Comparison of ENCODE assay signal across 8 cellular contexts in the genomic region with DNA sequence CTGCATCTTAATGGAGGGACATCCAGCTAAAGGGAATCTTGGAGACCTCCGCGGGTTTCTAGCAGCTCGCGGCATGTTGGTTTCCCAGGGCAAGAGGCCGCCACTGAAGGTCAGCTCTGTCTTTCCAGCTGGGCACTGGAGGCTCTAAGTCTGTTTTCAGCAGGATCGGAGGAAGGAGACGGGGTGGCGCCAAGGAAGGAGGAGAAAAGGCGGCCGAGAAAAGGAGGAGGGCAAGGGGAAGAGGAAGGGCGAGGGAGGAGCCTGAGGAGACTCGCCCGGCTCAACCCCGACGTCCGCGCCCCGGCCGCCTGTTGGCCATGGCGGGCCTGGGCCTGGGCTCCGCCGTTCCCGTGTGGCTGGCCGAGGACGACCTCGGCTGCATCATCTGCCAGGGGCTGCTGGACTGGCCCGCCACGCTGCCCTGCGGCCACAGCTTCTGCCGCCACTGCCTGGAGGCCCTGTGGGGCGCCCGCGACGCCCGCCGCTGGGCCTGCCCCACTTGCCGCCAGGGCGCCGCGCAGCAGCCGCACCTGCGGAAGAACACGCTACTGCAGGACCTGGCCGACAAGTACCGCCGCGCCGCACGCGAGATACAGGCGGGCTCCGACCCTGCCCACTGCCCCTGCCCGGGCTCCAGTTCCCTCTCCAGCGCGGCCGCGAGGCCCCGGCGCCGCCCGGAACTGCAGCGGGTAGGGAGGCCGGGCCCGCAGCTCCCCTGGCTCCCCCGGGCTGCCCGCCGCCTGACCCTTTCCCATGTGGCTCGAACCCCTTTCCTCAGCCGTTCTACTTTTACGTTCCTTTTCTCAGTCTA. TPM values are rescaled to one million over a fixed set of nuclear protein-coding genes. Genes with fewer than 3 reads are reported as not detected.
DNase-seq lines count a peak whose midpoint lies in the region; ATAC-seq, FAIRE-seq and TF ChIP-seq lines count a peak whose summit lies in the region.

A gene with protein sequence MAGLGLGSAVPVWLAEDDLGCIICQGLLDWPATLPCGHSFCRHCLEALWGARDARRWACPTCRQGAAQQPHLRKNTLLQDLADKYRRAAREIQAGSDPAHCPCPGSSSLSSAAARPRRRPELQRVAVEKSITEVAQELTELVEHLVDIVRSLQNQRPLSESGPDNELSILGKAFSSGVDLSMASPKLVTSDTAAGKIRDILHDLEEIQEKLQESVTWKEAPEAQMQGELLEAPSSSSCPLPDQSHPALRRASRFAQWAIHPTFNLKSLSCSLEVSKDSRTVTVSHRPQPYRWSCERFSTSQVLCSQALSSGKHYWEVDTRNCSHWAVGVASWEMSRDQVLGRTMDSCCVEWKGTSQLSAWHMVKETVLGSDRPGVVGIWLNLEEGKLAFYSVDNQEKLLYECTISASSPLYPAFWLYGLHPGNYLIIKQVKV (plus strand): TSS at position 283 of the 811 bp plus-strand sequence. CDS start 35 bp downstream, at position 318.

- H3K36me3 ChIP-seq in HepG2 (replicated peaks in 1 of 2; ENCODE audit: control insufficient read depth in 1 of 2, insufficient read depth in 2 of 2, low read length in 2 of 2), result no peaks in the 10 kb centered on the region

- H3K9ac ChIP-seq in HepG2 (ENCODE audit: insufficient read depth, low read depth, low read length), result no peak within 1 kb of the TSS

- peak; percentile 71 for ATAC-seq in HG02642 (IDR thresholded peaks at IDR 0.05; ENCODE audit: poor library complexity, unreplicated experiment)
- ATAC-seq in HepG2, result no peak

- CTCF ChIA-PET in HepG2 (lab: Yijun Ruan, JAX; ENCODE audit: low intra/inter-chr PET ratio, low total read pairs), result no interaction called here

- H3K4me2 ChIP-seq in HepG2 (ENCODE audit: low read depth, low read length), result peak within 1 kb of the TSS; percentile 27; the same call in 1 of the 2 replicates

- DNase-seq in GM12865 (ENCODE audit: low read depth), result peak; percentile 90
- DNase-seq in NCI-H2196 (lab: John Stamatoyannopoulos, UW; ENCODE audit: unreplicated experiment), result peak; percentile 40
- DNase-seq in activated CD4-positive, alpha-beta T cell treated with anti-CD3 and anti-CD28 coated beads, Interleukin-2, amount 50 U/mL, for 1 hour, result peak; percentile 54
- peak; percentile 79 for DNase-seq in dermis blood vessel endothelial cell
- DNase-seq in HepG2 (ENCODE audit: low spot score), result no peak
- peak; percentile 50 to 51 for DNase-seq in stimulated activated CD4-positive, alpha-beta T cell treated with anti-CD3 and anti-CD28 coated beads, Interleukin-2, amount 100 ng/mL, for 48 hours
- DNase-seq in SHP77 (lab: John Stamatoyannopoulos, UW), result no peak

- H3K9me3 ChIP-seq in HepG2 (ENCODE audit: low read length), result no peaks in the 10 kb centered on the region

- POLR2A ChIA-PET in HepG2 (lab: Yijun Ruan, JAX), result no interaction called here

- intact Hi-C loops in HepG2 (cut with micrococcal nuclease; ENCODE audit: unreplicated experiment), result no loop called here

- no peak within 1 kb of the TSS for H3K27ac ChIP-seq in HepG2 (ENCODE audit: extremely low read length, insufficient read depth, low read length)

- H3K4me1 ChIP-seq in HepG2 (ENCODE audit: insufficient read depth, low read length), result peaks cover 12% of the 10 kb centered on the region; the same call in 1 of the 2 replicates

- no peak for TF ChIP-seq POLR2A in HepG2 (IDR thresholded peaks at IDR 0.05; ENCODE audit: insufficient read depth in 1 of 2, low read depth in 2 of 2, low read length in 2 of 2)

- H3K4me3 ChIP-seq in GM12865 (ENCODE audit: low read depth, low read length) (peak within 1 kb of the TSS; percentile 79), HepG2 (replicated peaks in 1 of 3; ENCODE audit: insufficient read depth in 1 of 3, low read depth in 2 of 3, low read length in 3 of 3) (no peak within 1 kb of the TSS)

- no peaks in the 10 kb centered on the region for H4K20me1 ChIP-seq in HepG2 (ENCODE audit: insufficient read depth, low read length)

- 94% methylated on average over 54 of the region's 70 CpGs for WGBS in HepG2 (ENCODE audit: low lambda C conversion rate)

- TF ChIP-seq RAD21 in HepG2 (CRISPR knock-in tag; IDR thresholded peaks at IDR 0.05), result no peak

- TF ChIP-seq CTCF in GM12865 (IDR thresholded peaks at IDR 0.05; ENCODE audit: insufficient read depth, low read depth, low read length, missing control alignments) (peak; percentile 17), HepG2 (CRISPR knock-in tag; IDR thresholded peaks at IDR 0.05) (no peak)

- no peak for FAIRE-seq in HepG2 (lab: Jason Lieb, UNC)

- no peaks in the 10 kb centered on the region for H3K79me2 ChIP-seq in HepG2 (ENCODE audit: insufficient read depth, low read length)

- no TSS peak for BruUV-seq in HepG2 (replicated peaks; lab: Mats Ljungman, UMichigan)

- H3K27me3 ChIP-seq in HepG2 (ENCODE audit: control insufficient read depth in 1 of 2, insufficient read depth in 2 of 2, low read length in 2 of 2), result no peaks in the 10 kb centered on the region; a peak in 1 of 5 replicates

- no peak within 1 kb of the TSS for H2AFZ ChIP-seq in HepG2 (ENCODE audit: low read length)

- in situ Hi-C loops in HepG2 (cut with HindIII; ENCODE audit: extremely low pct_ligation_motif_present, low pct_unique_long_range_greater_than_20kb), result no loop called here

- TF ChIP-seq EP300 in HepG2 (IDR thresholded peaks at IDR 0.05; ENCODE audit: low read depth in 2 of 2, low read length in 2 of 2) (no peak), HepG2 (CRISPR knock-in tag; IDR thresholded peaks at IDR 0.05; ENCODE audit: borderline replicate concordance) (no peak)

TF ChIP-seq in HepG2, 621 proteins besides CTCF, POLR2A, EP300 and RAD21:
- no peak for TF ChIP-seq SIN3A (IDR thresholded peaks at IDR 0.05; ENCODE audit: borderline replicate concordance, low read depth, low read length)
- no peak for TF ChIP-seq ZNF383 (CRISPR knock-in tag; IDR thresholded peaks at IDR 0.05; ENCODE audit: borderline replicate concordance)
- TF ChIP-seq MEIS1 (CRISPR knock-in tag; IDR thresholded peaks at IDR 0.05; ENCODE audit: borderline replicate concordance), result no peak
- no peak for TF ChIP-seq PHF8 (CRISPR knock-in tag; IDR thresholded peaks at IDR 0.05)
- no peak for TF ChIP-seq ZNF775 (CRISPR knock-in tag; IDR thresholded peaks at IDR 0.05; ENCODE audit: borderline replicate concordance)
- TF ChIP-seq ZNF496 (CRISPR knock-in tag; IDR thresholded peaks at IDR 0.05; ENCODE audit: insufficient replicate concordance), result no peak
- no peak for TF ChIP-seq KLF6 (CRISPR knock-in tag; IDR thresholded peaks at IDR 0.05)
- TF ChIP-seq, protein P1, sequence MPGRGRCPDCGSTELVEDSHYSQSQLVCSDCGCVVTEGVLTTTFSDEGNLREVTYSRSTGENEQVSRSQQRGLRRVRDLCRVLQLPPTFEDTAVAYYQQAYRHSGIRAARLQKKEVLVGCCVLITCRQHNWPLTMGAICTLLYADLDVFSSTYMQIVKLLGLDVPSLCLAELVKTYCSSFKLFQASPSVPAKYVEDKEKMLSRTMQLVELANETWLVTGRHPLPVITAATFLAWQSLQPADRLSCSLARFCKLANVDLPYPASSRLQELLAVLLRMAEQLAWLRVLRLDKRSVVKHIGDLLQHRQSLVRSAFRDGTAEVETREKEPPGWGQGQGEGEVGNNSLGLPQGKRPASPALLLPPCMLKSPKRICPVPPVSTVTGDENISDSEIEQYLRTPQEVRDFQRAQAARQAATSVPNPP (CRISPR knock-in tag; IDR thresholded peaks at IDR 0.05), result no peak
- TF ChIP-seq AGO2 (optimal IDR thresholded peaks at IDR 0.05; ENCODE audit: low read depth, low read length), result no peak

RNA-seq across cellular contexts. Expression of the gene that starts here (rescaled TPM):
- 4.1 and 5.6 TPM in 2 replicates for total RNA-seq in dermis blood vessel endothelial cell
- not detected in 2 replicates for total RNA-seq in HepG2 (2016; rRNA removed; fragmentation: Illumina TruSeq; extraction: Trizol)
- not detected in 2 replicates for total RNA-seq in HepG2 (2016; cell fraction: cytosol; rRNA removed; fragmentation: Illumina TruSeq; extraction: Trizol; ENCODE audit: low read depth)
- total RNA-seq in HepG2 (2016; cell fraction: insoluble cytoplasmic fraction; rRNA removed; fragmentation: Illumina TruSeq; extraction: Trizol), result not detected in 2 replicates
- total RNA-seq in HepG2 (2016; cell fraction: membrane; rRNA removed; fragmentation: Illumina TruSeq; extraction: Trizol), result not detected in 2 replicates
- total RNA-seq in HepG2 (2016; cell fraction: nucleus; rRNA removed; fragmentation: Illumina TruSeq; extraction: Trizol), result not detected in 2 replicates
- not detected in 2 replicates for polyA plus RNA-seq in HepG2 (2011; rRNA removed)
- polyA plus RNA-seq in HepG2 (2011; cell fraction: cytosol; rRNA removed), result not detected in 2 replicates
- not detected in 2 replicates for polyA plus RNA-seq in HepG2 (2011; cell fraction: nucleus; rRNA removed)
- not detected in 2 replicates for polyA plus RNA-seq in HepG2 (2012)
- not detected in 2 replicates for polyA plus RNA-seq in HepG2 (2016; cell fraction: cytosol; fragmentation: Illumina TruSeq; extraction: Trizol; ENCODE audit: low read depth)
- polyA plus RNA-seq in HepG2 (2016; cell fraction: insoluble cytoplasmic fraction; fragmentation: Illumina TruSeq; extraction: Trizol; ENCODE audit: low read depth), result not detected in 2 replicates
- polyA plus RNA-seq in HepG2 (2016; cell fraction: membrane; fragmentation: Illumina TruSeq; extraction: Trizol; ENCODE audit: low read depth), result not detected in 2 replicates
- not detected in 2 replicates for polyA plus RNA-seq in HepG2 (2016; cell fraction: nucleus; fragmentation: Illumina TruSeq; extraction: Trizol; ENCODE audit: insufficient read depth, low read depth)
- polyA minus RNA-seq in HepG2 (2011; rRNA and poly(A)+ RNA removed; ENCODE audit: low replicate concordance), result 6.9 TPM in 1 of 2 replicates, not detected in the other
- polyA minus RNA-seq in HepG2 (2011; cell fraction: cytosol; rRNA and poly(A)+ RNA removed), result 0.53 TPM in 1 of 2 replicates, not detected in the other
- not detected in 2 replicates for polyA minus RNA-seq in HepG2 (2011; cell fraction: nucleus; rRNA and poly(A)+ RNA removed)

Comparison
In these comparisons a context has a peak if more than half of its experiments do, and no peak if none do; other contexts are left out.
1. DNase-seq: peak in GM12865 (single experiment), NCI-H2196 (single experiment), activated CD4-positive, alpha-beta T cell treated with anti-CD3 and anti-CD28 coated beads, Interleukin-2, amount 50 U/mL, for 1 hour (single experiment), dermis blood vessel endothelial cell (single experiment) and stimulated activated CD4-positive, alpha-beta T cell treated with anti-CD3 and anti-CD28 coated beads, Interleukin-2, amount 100 ng/mL, for 48 hours (2 of 2); none in HepG2 (single experiment) and SHP77 (0 of 2).